In the genomic region with DNA sequence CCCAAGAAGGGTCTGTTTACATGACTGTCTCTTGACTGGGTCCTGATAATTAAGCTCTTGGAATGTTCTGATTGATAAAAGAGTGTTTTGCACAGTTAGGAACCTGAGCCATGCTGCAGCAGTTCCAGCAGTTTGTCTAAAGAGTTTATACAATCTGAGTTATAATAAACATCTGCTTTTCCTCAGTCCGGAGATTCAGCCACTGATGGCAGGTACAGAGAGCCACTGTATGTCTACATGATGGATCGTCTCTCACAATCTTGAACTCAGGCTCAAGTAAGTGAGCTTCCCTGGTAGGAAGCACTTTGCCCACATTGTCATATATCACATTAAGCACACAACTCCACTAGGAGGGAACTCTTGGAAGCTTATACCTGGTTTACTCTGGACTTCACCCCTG, we compare ENCODE assay signal across 5 cellular contexts.
"Had no signal": no experiment of that assay in that cellular context is flagged by ENCODE, and none has a peak within 500 bp of the region (broad histone marks: within the 10 kb centered on the region; RNA-seq: fewer than 3 reads in every experiment).

No MANE protein-coding gene starts in this region.

- H3K4me1 Mint-ChIP-seq: GM23338, H9, IgD-negative memory B cell had no signal

- H3K27me3 Mint-ChIP-seq: IgD-negative memory B cell had no signal

- H3K36me3 Mint-ChIP-seq: IgD-negative memory B cell had no signal

- H3K4me3 ChIP-seq: GM23338 had no signal

- H3K4me3 Mint-ChIP-seq: GM23338, H9, IgD-negative memory B cell had no signal

- DNase-seq: H9, HCEC 1CT, KBM-7 had no signal

- ATAC-seq: GM23338 had no signal

- H3K27ac Mint-ChIP-seq: GM23338, H9 had no signal
